ENCODE assay signal across 8 cellular contexts in the genomic region with DNA sequence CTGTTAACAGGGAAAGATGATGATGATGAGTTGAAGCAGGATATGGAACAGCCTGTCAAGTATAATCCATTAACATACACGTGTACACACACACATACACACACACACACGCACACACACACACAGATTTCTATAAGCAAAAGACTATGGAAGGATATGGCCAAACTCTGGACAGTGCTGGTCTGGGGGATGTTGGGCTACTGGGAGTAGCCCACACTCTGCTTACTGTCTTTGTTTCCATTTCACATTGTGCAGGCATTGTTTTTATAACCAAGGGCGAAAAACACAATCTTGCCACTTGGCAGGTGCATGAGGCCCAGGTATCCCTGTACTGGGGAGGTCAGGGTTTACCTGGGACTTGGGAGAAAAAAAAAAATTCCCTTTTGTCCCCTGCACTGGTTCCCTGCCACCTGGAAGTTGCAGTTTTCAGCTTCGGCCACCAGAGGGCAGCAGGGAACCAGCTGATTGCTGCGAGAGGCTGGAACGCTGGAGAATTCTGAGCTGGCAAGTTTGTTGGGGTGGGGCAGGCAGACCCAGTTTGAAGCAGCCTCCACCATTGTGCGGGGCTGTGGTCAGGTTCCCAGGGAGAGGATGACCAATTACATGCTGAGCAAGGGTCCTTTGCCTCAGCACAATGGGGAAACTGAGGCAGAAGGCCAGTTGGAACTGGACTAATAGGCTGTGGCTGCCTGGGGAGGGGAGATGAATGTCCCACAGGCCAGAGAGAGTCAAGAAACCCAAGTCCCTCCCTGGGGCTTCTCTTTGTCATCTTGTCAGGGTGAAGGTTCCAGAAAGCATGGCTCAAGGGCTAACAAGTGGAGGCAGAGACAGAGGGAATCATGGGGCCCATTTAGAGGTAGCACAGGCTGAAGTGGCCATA.
A peak's percentile ranks its signal among the peaks of the same experiment; 100 is the strongest.
DNase-seq lines count a peak whose midpoint lies in the region; ATAC-seq lines count a peak whose summit lies in the region.

No MANE protein-coding gene starts in this region.

- peak; percentile 64 for ATAC-seq in GM19455 (IDR thresholded peaks at IDR 0.05; ENCODE audit: unreplicated experiment)
- peak; percentile 65 to 72 for ATAC-seq in activated CD4-positive, CD25-positive, alpha-beta regulatory T cell treated with anti-CD3 and anti-CD28 coated beads, Interleukin-2, amount 50 U/mL, for 24 hours
- no peak for ATAC-seq in GM18519 (IDR thresholded peaks at IDR 0.05; ENCODE audit: low FRiP score, unreplicated experiment)

- no peak overlapping the region for H3K27ac ChIP-seq in caudate nucleus (ENCODE audit: low read depth, low read length)

- DNase-seq in AML-193 (lab: John Stamatoyannopoulos, UW) = peak; percentile 6 to 35
- peak; percentile 5 to 44 for DNase-seq in NCI-H1930 (lab: John Stamatoyannopoulos, UW)
- DNase-seq in caudate nucleus (lab: John Stamatoyannopoulos, UW) = peak in 53 of 61 donors; percentile 26 to 82 (median 61)
- peak; percentile 15 for DNase-seq in kidney glomerular epithelial cell (lab: John Stamatoyannopoulos, UW)
- peak; percentile 83 for DNase-seq in stimulated activated CD4-positive, alpha-beta T cell treated with anti-CD3 and anti-CD28 coated beads, Interleukin-2, amount 100 ng/mL, for 24 hours

Comparison
In these comparisons a context has a peak if more than half of its experiments do, and no peak if none do; other contexts are left out.
1. DNase-seq: peak in every context shown above with its lines; median percentile 83 in stimulated activated CD4-positive, alpha-beta T cell treated with anti-CD3 and anti-CD28 coated beads, Interleukin-2, amount 100 ng/mL, for 24 hours; 61 in caudate nucleus; 24 in NCI-H1930; 20 in AML-193; 15 in kidney glomerular epithelial cell.